ENCODE assay signal across 24 cellular contexts in genomic region chr4:31125061-31125460, GRCh38.
"Had no signal": no experiment of that assay in that cellular context is flagged by ENCODE, and none has a peak within 500 bp of the region (broad histone marks: within the 10 kb centered on the region; RNA-seq: fewer than 3 reads in every experiment).

No MANE protein-coding gene starts in this region.

- H3K4me3 ChIP-seq: stomach, suprapubic skin, testis, thoracic aorta, thyroid gland, tibial artery, tibial nerve, transverse colon, upper lobe of left lung, upper lobe of right lung, uterus, vagina had no signal

- H3K27me3 ChIP-seq: stomach, suprapubic skin, testis, thyroid gland, tibial artery, tibial nerve, transverse colon, upper lobe of left lung, upper lobe of right lung, uterus, vagina had no signal

- H3K27ac ChIP-seq: suprapubic skin, testis, thoracic aorta, thyroid gland, tibial artery, tibial nerve, transverse colon, upper lobe of left lung, upper lobe of right lung, uterus, vagina had no signal

- H3K4me1 ChIP-seq: suprapubic skin, testis, thyroid gland, tibial artery, tibial nerve, transverse colon, upper lobe of left lung, upper lobe of right lung, uterus, vagina had no signal

- H3K9me3 ChIP-seq: stomach, suprapubic skin, testis, thoracic aorta, thyroid gland, tibial artery, tibial nerve, transverse colon, upper lobe of left lung, upper lobe of right lung, uterus, vagina had no signal

- H3K36me3 ChIP-seq: stomach, suprapubic skin, thoracic aorta, thyroid gland, tibial artery, tibial nerve, transverse colon, upper lobe of left lung, upper lobe of right lung, uterus, vagina had no signal

- DNase-seq: stimulated activated CD4-positive, alpha-beta T cell treated with anti-CD3 and anti-CD28 coated beads, Interleukin-2, amount 100 ng/mL, for 48 hours; stimulated activated CD4-positive, alpha-beta T cell treated with anti-CD3 and anti-CD28 coated beads, Interleukin-4, amount 100 ng/mL, for 1 hour; stimulated activated CD4-positive, alpha-beta T cell treated with anti-CD3 and anti-CD28 coated beads, Interleukin-4, amount 100 ng/mL, for 24 hours; stimulated activated CD4-positive, alpha-beta T cell treated with anti-CD3 and anti-CD28 coated beads, Interleukin-4, amount 100 ng/mL, for 4 hours; stimulated activated CD8-positive, alpha-beta memory T cell treated with anti-CD3 and anti-CD28 coated beads, Interleukin-4, amount 100 ng/mL, for 48 hours; stimulated activated naive B cell treated with anti-CD40 and anti-IgM and Interleukin-4, amounts not matched to agents 10 μg/mL and 1 μg/mL and 100 μg/mL, for 72 hours; stimulated activated naive CD4-positive, alpha-beta T cell; stimulated activated naive CD4-positive, alpha-beta T cell treated with Interleukin-2 at 50 U/mL for 16 hours; stimulated activated naive CD8-positive, alpha-beta T cell treated with anti-CD3 and anti-CD28 coated beads, Interleukin-15, amount 100 ng/mL, for 72 hours; stimulated activated naive CD8-positive, alpha-beta T cell treated with anti-CD3 and anti-CD28 coated beads, Interleukin-15, Interleukin-2, amounts not matched to agents 100 U/mL and 50 U/mL, for 24 hours; stomach; substantia nigra; testis; thyroid gland; tibial artery; transverse colon; trophoblast cell; upper lobe of left lung; upper lobe of right lung; uterus had no signal
